Comparison of ENCODE assay signal across 32 cellular contexts in the genomic region with DNA sequence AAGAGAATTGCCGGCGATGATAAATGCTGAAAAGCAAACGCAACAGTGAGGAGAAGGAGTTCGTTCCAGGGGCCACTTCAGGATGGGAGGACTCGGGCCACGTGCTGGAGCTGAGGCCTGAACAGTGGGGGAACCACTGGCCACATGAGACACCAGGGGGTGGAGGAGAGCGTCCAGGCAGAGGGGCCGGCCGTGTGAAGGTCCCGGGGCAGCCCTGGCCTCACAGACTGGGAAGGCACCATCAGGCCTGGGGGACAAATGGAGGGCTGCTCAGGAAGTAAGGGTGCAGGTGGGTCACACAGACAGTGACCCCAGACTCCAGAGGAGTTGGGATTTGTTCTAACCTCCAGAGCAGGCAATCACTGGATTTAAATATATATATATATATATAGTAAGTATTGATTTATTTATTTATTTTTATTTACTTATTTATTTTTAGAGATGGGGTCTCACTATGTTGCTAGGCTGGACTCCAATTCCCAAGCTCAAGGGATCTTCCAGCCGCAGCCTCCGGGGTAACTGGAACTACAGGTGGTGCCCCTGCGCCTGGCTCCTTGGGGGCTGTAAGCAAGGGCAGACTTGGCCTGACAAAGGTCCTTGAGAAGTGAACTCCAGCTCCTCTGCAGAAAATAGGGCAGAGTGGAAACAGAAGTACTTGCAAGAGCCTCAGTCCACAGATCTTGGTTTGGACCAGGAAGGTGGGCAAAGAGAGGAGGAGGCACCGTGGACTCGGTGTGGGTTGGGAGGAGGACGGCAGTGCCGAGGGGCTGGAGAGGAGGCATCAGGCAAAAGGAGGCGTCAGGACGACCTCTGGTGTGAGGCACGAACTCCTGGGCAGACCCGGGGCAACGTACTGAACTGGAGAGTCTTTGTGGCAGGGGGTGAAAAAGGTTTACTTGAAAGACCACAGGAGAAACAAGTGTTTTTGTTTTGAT. TPM values are rescaled to one million over a fixed set of nuclear protein-coding genes. Genes with fewer than 3 reads are reported as not detected.
"Had no signal": no experiment of that assay in that cellular context is flagged by ENCODE, and none has a peak within 500 bp of the region (broad histone marks: within the 10 kb centered on the region; RNA-seq: fewer than 3 reads in every experiment).

No MANE protein-coding gene starts in this region.

- H3K4me1 Mint-ChIP-seq: activated CD4-positive, alpha-beta T cell treated with anti-CD3 and anti-CD28 coated beads for 36 hours; activated CD4-positive, alpha-beta T cell treated with anti-CD3 and anti-CD28 coated beads, Interleukin-2, amount 10 ng/mL, durations not matched to agents 7 days and 5 days; activated naive CD4-positive, alpha-beta T cell treated with anti-CD3 and anti-CD28 coated beads, Interleukin-2, amount 50 U/mL, for 24 hours; T-cell had no signal

- H3K4me1 ChIP-seq: adrenal gland, body of pancreas, breast epithelium, SJSA1 had no signal

- H3K4me3 Mint-ChIP-seq: activated CD4-positive, alpha-beta T cell treated with anti-CD3 and anti-CD28 coated beads for 36 hours; activated CD4-positive, alpha-beta T cell treated with anti-CD3 and anti-CD28 coated beads, Interleukin-2, amount 10 ng/mL, durations not matched to agents 7 days and 5 days; activated CD8-positive, alpha-beta T cell treated with anti-CD3 and anti-CD28 coated beads, Interleukin-2, amount 10 ng/mL, durations not matched to agents 7 days and 5 days; activated naive CD4-positive, alpha-beta T cell treated with anti-CD3 and anti-CD28 coated beads, Interleukin-2, amount 50 U/mL, for 24 hours; activated T-cell treated with anti-CD3 and anti-CD28 coated beads, Interleukin-2, amount 50 U/mL, for 24 hours; T-cell had no signal

- H3K9me3 ChIP-seq: adrenal gland, body of pancreas, breast epithelium, SK-N-SH had no signal

- H3K9ac ChIP-seq: SK-N-SH had no signal

- H3K4me2 ChIP-seq: SK-N-SH had no signal

- H3K27me3 ChIP-seq: adrenal gland, body of pancreas, SJSA1 had no signal

- H3K27me3 Mint-ChIP-seq: activated CD4-positive, alpha-beta T cell treated with anti-CD3 and anti-CD28 coated beads, Interleukin-2, amount 10 ng/mL, durations not matched to agents 7 days and 5 days; activated T-cell treated with anti-CD3 and anti-CD28 coated beads, Interleukin-2, amount 50 U/mL, for 24 hours had no signal

- H3K4me3 ChIP-seq: adrenal gland, body of pancreas, breast epithelium, SJSA1 had no signal

- DNase-seq: activated CD4-positive, alpha-beta T cell treated with anti-CD3 and anti-CD28 coated beads for 36 hours; activated CD4-positive, alpha-beta T cell treated with anti-CD3 and anti-CD28 coated beads, Interleukin-2, amount 10 ng/mL, durations not matched to agents 7 days and 5 days; activated CD4-positive, alpha-beta T cell treated with anti-CD3 and anti-CD28 coated beads, Interleukin-2, amount 50 U/mL, for 48 hours; activated CD8-positive, alpha-beta T cell treated with anti-CD3 and anti-CD28 coated beads, Interleukin-2, amount 10 ng/mL, durations not matched to agents 7 days and 5 days; activated gamma-delta T cell; activated naive CD4-positive, alpha-beta T cell treated with Interleukin-2 at 50 U/mL for 16 hours; activated T-cell treated with anti-CD3 and anti-CD28 coated beads, Interleukin-2, amount 50 U/mL, for 24 hours; adrenal gland; Karpas-422; KBM-7; NCI-H1048; NCI-H1105 treated with DMSO at 0.1 percent for 48 hours; NCI-H1436; NCI-H1694; NCI-H1930; NCI-H2081 treated with DMSO at 0.1 percent for 48 hours; NCI-H345; NCI-H524 treated with DMSO at 0.1 percent for 48 hours; SHP77 treated with DMSO at 0.1 percent for 48 hours; SK-N-SH; T-cell; T1000 had no signal

- H3K27ac Mint-ChIP-seq: activated CD4-positive, alpha-beta T cell treated with anti-CD3 and anti-CD28 coated beads for 36 hours; activated CD4-positive, alpha-beta T cell treated with anti-CD3 and anti-CD28 coated beads, Interleukin-2, amount 10 ng/mL, durations not matched to agents 7 days and 5 days; activated CD8-positive, alpha-beta T cell treated with anti-CD3 and anti-CD28 coated beads, Interleukin-2, amount 10 ng/mL, durations not matched to agents 7 days and 5 days; activated naive CD4-positive, alpha-beta T cell treated with anti-CD3 and anti-CD28 coated beads, Interleukin-2, amount 50 U/mL, for 24 hours; activated T-cell treated with anti-CD3 and anti-CD28 coated beads, Interleukin-2, amount 50 U/mL, for 24 hours; activated T-helper 2 cell treated with anti-CD3 and anti-CD28 coated beads, Interferon-gamma antibody, Interleukin-2, Interleukin-4, amounts not matched to agents 10 μg/mL and 5 μg/mL and 100 μg/mL, durations not matched to agents 14 hours and 24 hours and 36 hours; T-cell had no signal

- H3K36me3 ChIP-seq: adrenal gland, breast epithelium, SJSA1 had no signal

- H3K27ac ChIP-seq: adrenal gland, body of pancreas, breast epithelium, SJSA1 had no signal

- H3K9me3 Mint-ChIP-seq: activated CD4-positive, alpha-beta T cell treated with anti-CD3 and anti-CD28 coated beads, Interleukin-2, amount 10 ng/mL, durations not matched to agents 7 days and 5 days; activated naive CD4-positive, alpha-beta T cell treated with anti-CD3 and anti-CD28 coated beads, Interleukin-2, amount 50 U/mL, for 24 hours; activated T-cell treated with anti-CD3 and anti-CD28 coated beads, Interleukin-2, amount 50 U/mL, for 24 hours; activated T-helper 2 cell treated with anti-CD3 and anti-CD28 coated beads, Interferon-gamma antibody, Interleukin-2, Interleukin-4, amounts not matched to agents 10 μg/mL and 5 μg/mL and 100 μg/mL, durations not matched to agents 14 hours and 24 hours and 36 hours; T-cell had no signal

- ATAC-seq: activated CD4-positive, alpha-beta T cell treated with anti-CD3 and anti-CD28 coated beads for 36 hours; activated CD8-positive, alpha-beta T cell treated with anti-CD3 and anti-CD28 coated beads, Interleukin-2, amount 10 ng/mL, durations not matched to agents 7 days and 5 days; body of pancreas; Panc1; T-cell had no signal

- H3K36me3 Mint-ChIP-seq: activated naive CD4-positive, alpha-beta T cell treated with anti-CD3 and anti-CD28 coated beads, Interleukin-2, amount 50 U/mL, for 24 hours; T-cell had no signal

RNA-seq across cellular contexts. Expression of a gene that starts 57.3 kb away (rescaled TPM):
- total RNA-seq: activated CD4-positive, alpha-beta T cell treated with anti-CD3 and anti-CD28 coated beads, Interleukin-2, amount 10 ng/mL, durations not matched to agents 7 days and 5 days; cardiac septum; MCF 10A; RPMI7951; SJSA1; T-helper 2 cell treated with Interferon-gamma antibody and Interleukin-4, amounts not matched to agents 100 ng/mL and 5 ng/mL, for 36 hours had no signal
- polyA plus RNA-seq: SK-N-SH had no signal
